Comparison of ENCODE assay signal across 8 cellular contexts in genomic region chr18:48541747-48542108, GRCh38. TPM values are rescaled to one million over a fixed set of nuclear protein-coding genes. Genes with fewer than 3 reads are reported as not detected.
DNase-seq lines count a peak whose midpoint lies in the region; ATAC-seq, FAIRE-seq and TF ChIP-seq lines count a peak whose summit lies in the region.

No MANE protein-coding gene starts in this region.

- H3K27ac ChIP-seq in astrocyte (ENCODE audit: low read depth, low read length) (peak overlapping the region; percentile 88), keratinocyte (ENCODE audit: control insufficient read depth, insufficient read depth, low read length) (peak overlapping the region; percentile 76)

- H3K79me2 ChIP-seq in astrocyte (ENCODE audit: insufficient read depth, low read length) (peaks cover 73% of the 10 kb centered on the region), keratinocyte (ENCODE audit: control insufficient read depth, insufficient read depth, low read length) (peaks cover 60% of the 10 kb centered on the region)

- TF ChIP-seq CTCF in astrocyte (IDR thresholded peaks at IDR 0.05; ENCODE audit: insufficient read depth, low read depth, low read length): no peak
- TF ChIP-seq CTCF in keratinocyte (optimal IDR thresholded peaks at IDR 0.05 in 1 of 3, IDR thresholded peaks at IDR 0.05 in 1 of 3, conservative IDR thresholded peaks at IDR 0.05 in 1 of 3; ENCODE audit: extremely low read depth in 1 of 3, insufficient read depth in 2 of 3, low read length in 3 of 3): no peak
- no peak for TF ChIP-seq CTCF in GM10266 (IDR thresholded peaks at IDR 0.05; ENCODE audit: control insufficient read depth, insufficient read depth, low read depth, missing control alignments)

- no peak for DNase-seq in astrocyte (ENCODE audit: low read depth)
- DNase-seq in keratinocyte (ENCODE audit: low read depth, low spot score): no peak
- no peak for DNase-seq in GM10266 (ENCODE audit: extremely low spot score)
- no peak for DNase-seq in NCI-H146 treated with DMSO at 0.1 percent for 48 hours (lab: John Stamatoyannopoulos, UW; ENCODE audit: unreplicated experiment)
- no peak for DNase-seq in NCI-H1694 (lab: John Stamatoyannopoulos, UW)
- DNase-seq in SIG-M5 (lab: John Stamatoyannopoulos, UW): no peak

- H3K4me2 ChIP-seq in astrocyte (ENCODE audit: low read length) (peak overlapping the region; percentile 98), keratinocyte (ENCODE audit: control insufficient read depth, extremely low read depth, insufficient read depth, low read depth, low read length) (peak overlapping the region; percentile 77)

- no peak overlapping the region for H2AFZ ChIP-seq in astrocyte (ENCODE audit: low read depth, low read length)
- H2AFZ ChIP-seq in keratinocyte (ENCODE audit: control insufficient read depth, low read length): no peak overlapping the region

- dilution Hi-C loops in keratinocyte (cut with MboI; ENCODE audit: extremely low pct_ligation_motif_present, low sequenced_read_pairs): no loop called here

- H3K9me3 Mint-ChIP-seq in IgD-negative memory B cell: no peaks in the 10 kb centered on the region
- no peaks in the 10 kb centered on the region for H3K9me3 Mint-ChIP-seq in astrocyte (ENCODE audit: unreplicated experiment)
- no peaks in the 10 kb centered on the region for H3K9me3 Mint-ChIP-seq in stimulated activated memory B cell treated with anti-CD40 and anti-IgM and Interleukin-4, amounts not matched to agents 10 μg/mL and 1 μg/mL and 100 μg/mL, for 72 hours

- peak overlapping the region; percentile 75 for H3K4me3 ChIP-seq in astrocyte (ENCODE audit: insufficient read depth, low read depth, low read length)
- peak overlapping the region in 1 of 3 experiments; percentile 83 for H3K4me3 ChIP-seq in keratinocyte (ENCODE audit: control insufficient read depth in 2 of 3, extremely low read depth in 1 of 3, insufficient read depth in 2 of 3, low read depth in 1 of 3, low read length in 3 of 3)

- FAIRE-seq in astrocyte (lab: Jason Lieb, UNC) (no peak), keratinocyte (lab: Jason Lieb, UNC) (peak; percentile 20)

- H3K27ac Mint-ChIP-seq in IgD-negative memory B cell (peak overlapping the region in 1 of 3 donors; percentile 55), astrocyte (ENCODE audit: unreplicated experiment) (peak overlapping the region; percentile 92)
- H3K27ac Mint-ChIP-seq in stimulated activated memory B cell treated with anti-CD40 and anti-IgM and Interleukin-4, amounts not matched to agents 10 μg/mL and 1 μg/mL and 100 μg/mL, for 72 hours: no peak overlapping the region

- H3K4me3 Mint-ChIP-seq in IgD-negative memory B cell (peak overlapping the region; percentile 64 to 97 (median 86)), astrocyte (ENCODE audit: unreplicated experiment) (peak overlapping the region; percentile 91)
- H3K4me3 Mint-ChIP-seq in stimulated activated memory B cell treated with anti-CD40 and anti-IgM and Interleukin-4, amounts not matched to agents 10 μg/mL and 1 μg/mL and 100 μg/mL, for 72 hours: peak overlapping the region; percentile 89

- H4K20me1 ChIP-seq in astrocyte (ENCODE audit: insufficient read depth, low read length) (peaks cover 53% of the 10 kb centered on the region), keratinocyte (ENCODE audit: control insufficient read depth, extremely low read depth, insufficient read depth, low read length) (peaks cover 2% of the 10 kb centered on the region)

- H3K27me3 Mint-ChIP-seq in IgD-negative memory B cell (peaks cover 2% of the 10 kb centered on the region), astrocyte (ENCODE audit: low read depth, unreplicated experiment) (no peaks in the 10 kb centered on the region)
- H3K27me3 Mint-ChIP-seq in stimulated activated memory B cell treated with anti-CD40 and anti-IgM and Interleukin-4, amounts not matched to agents 10 μg/mL and 1 μg/mL and 100 μg/mL, for 72 hours: no peaks in the 10 kb centered on the region

- H3K27me3 ChIP-seq in astrocyte (ENCODE audit: insufficient read depth, low read length) (no peaks in the 10 kb centered on the region), keratinocyte (ENCODE audit: control insufficient read depth, extremely low read depth, insufficient read depth, low read length) (no peaks in the 10 kb centered on the region)

- no peaks in the 10 kb centered on the region for H3K9me3 ChIP-seq in astrocyte (ENCODE audit: insufficient read depth, low read depth, low read length)
- H3K9me3 ChIP-seq in keratinocyte (ENCODE audit: control insufficient read depth, low read depth, low read length): no peaks in the 10 kb centered on the region

- H3K36me3 Mint-ChIP-seq in IgD-negative memory B cell (peaks cover 3% of the 10 kb centered on the region), astrocyte (ENCODE audit: low read depth, unreplicated experiment) (peaks cover 12% of the 10 kb centered on the region)
- H3K36me3 Mint-ChIP-seq in stimulated activated memory B cell treated with anti-CD40 and anti-IgM and Interleukin-4, amounts not matched to agents 10 μg/mL and 1 μg/mL and 100 μg/mL, for 72 hours: no peaks in the 10 kb centered on the region

- no peak for ATAC-seq in stimulated activated memory B cell treated with anti-CD40 and anti-IgM and Interleukin-4, amounts not matched to agents 10 μg/mL and 1 μg/mL and 100 μg/mL, for 72 hours

- H3K4me1 Mint-ChIP-seq in IgD-negative memory B cell: peaks cover 0 to 8% (median 2%) of the 10 kb centered on the region in 3 donors
- peaks cover 52% of the 10 kb centered on the region for H3K4me1 Mint-ChIP-seq in astrocyte (ENCODE audit: low read depth, unreplicated experiment)
- H3K4me1 Mint-ChIP-seq in stimulated activated memory B cell treated with anti-CD40 and anti-IgM and Interleukin-4, amounts not matched to agents 10 μg/mL and 1 μg/mL and 100 μg/mL, for 72 hours: peaks cover 17% of the 10 kb centered on the region

- peak overlapping the region; percentile 95 for H3K9ac ChIP-seq in astrocyte (ENCODE audit: low read length)
- H3K9ac ChIP-seq in keratinocyte (ENCODE audit: control insufficient read depth, extremely low read depth, insufficient read depth, low read length): peak overlapping the region; percentile 93

- H3K4me1 ChIP-seq in astrocyte (ENCODE audit: insufficient read depth, low read length): peaks cover 56% of the 10 kb centered on the region
- H3K4me1 ChIP-seq in keratinocyte (ENCODE audit: control insufficient read depth, extremely low read depth, insufficient read depth, low read length): peaks cover 48% of the 10 kb centered on the region

- no peaks in the 10 kb centered on the region for H3K36me3 ChIP-seq in astrocyte (ENCODE audit: insufficient read depth, low read length)
- H3K36me3 ChIP-seq in keratinocyte (ENCODE audit: control insufficient read depth in 2 of 2, extremely low read depth in 1 of 2, insufficient read depth in 2 of 2, low read length in 2 of 2): no peaks in the 10 kb centered on the region

- no peaks in the 10 kb centered on the region for H3K9me1 ChIP-seq in keratinocyte (ENCODE audit: control insufficient read depth, extremely low read depth, insufficient read depth, low read length)

RNA-seq across cellular contexts. Expression of gene CTIF, which starts 2.9 kb away (rescaled TPM):
- polyA plus RNA-seq in IgD-negative memory B cell (not detected), keratinocyte (13.6 to 21.9 TPM (median 15.0 TPM) in 3 replicates)
- 93.6 and 101 TPM in 2 replicates for total RNA-seq in astrocyte
- 17.5 TPM for polyA plus RNA-seq in keratinocyte (2011; ENCODE audit: low read depth)
- polyA plus RNA-seq in keratinocyte (2011; cell fraction: cytosol; rRNA removed): 9.1 and 14.6 TPM in 2 replicates
- polyA plus RNA-seq in keratinocyte (2011; cell fraction: nucleus; rRNA removed): 39.1 and 50.4 TPM in 2 replicates
- 24.1 and 30.8 TPM in 2 replicates for polyA plus RNA-seq in keratinocyte (2012; ENCODE audit: low replicate concordance)
- 32.1 to 53.2 TPM (median 34.4 TPM) in 3 replicates for polyA minus RNA-seq in keratinocyte
- 20.9 TPM for polyA minus RNA-seq in keratinocyte (2011; cell fraction: cytosol; rRNA and poly(A)+ RNA removed)
- 32.9 and 56.7 TPM in 2 replicates for polyA minus RNA-seq in keratinocyte (2011; cell fraction: nucleus; rRNA and poly(A)+ RNA removed)
